ENCODE assay signal across 7 cellular contexts in the genomic region with DNA sequence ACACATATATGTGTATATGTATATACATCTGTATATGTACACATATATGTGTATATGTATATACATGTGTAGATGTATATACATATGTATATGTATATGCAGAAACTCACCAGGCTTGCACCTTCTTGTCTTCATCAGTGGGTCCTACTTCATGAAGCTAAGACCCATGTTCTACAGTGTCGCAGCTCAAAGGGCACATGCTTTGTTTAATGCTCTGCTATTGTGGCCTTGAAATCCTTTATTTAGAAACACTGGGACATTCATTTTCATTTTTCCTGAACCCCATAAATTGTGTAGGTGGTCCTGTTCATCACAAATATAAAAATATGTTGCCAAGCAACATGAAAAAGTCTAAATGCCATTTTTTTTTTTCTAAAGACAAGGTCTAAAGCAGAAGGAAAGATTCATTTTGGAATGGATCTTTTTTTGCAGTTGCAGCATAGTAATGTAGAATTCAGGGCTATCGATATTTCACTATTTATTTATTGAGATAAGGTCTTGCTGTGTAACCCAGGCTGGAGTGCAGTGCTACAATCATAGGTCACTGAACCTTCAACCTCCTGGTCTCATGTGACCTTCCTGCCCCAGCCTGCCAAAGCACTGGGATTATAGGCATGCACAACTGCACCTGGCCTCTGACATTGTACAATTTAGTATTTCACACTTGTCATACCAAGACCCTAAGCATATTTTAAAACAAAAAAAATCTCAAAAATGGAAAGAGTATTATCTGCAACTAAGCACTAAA.
"Had no signal": no experiment of that assay in that cellular context is flagged by ENCODE, and none has a peak within 500 bp of the region (broad histone marks: within the 10 kb centered on the region; RNA-seq: fewer than 3 reads in every experiment).

No MANE protein-coding gene starts in this region.

- FAIRE-seq: GM12878, GM12891, GM12892, GM18507, GM19239 had no signal

- DNase-seq: GDM1, GF-D8 had no signal

- H3K4me3 ChIP-seq: GM12878 had no signal

- ATAC-seq: GM12878 had no signal
